Comparison of ENCODE assay signal across 31 cellular contexts in genomic region chr9:27059907-27060306, GRCh38. TPM values are rescaled to one million over a fixed set of nuclear protein-coding genes. Genes with fewer than 3 reads are reported as not detected.
A peak's percentile ranks its signal among the peaks of the same experiment; 100 is the strongest.
DNase-seq lines count a peak whose midpoint lies in the region; ATAC-seq, FAIRE-seq and TF ChIP-seq lines count a peak whose summit lies in the region.
"Had no signal": no experiment of that assay in that cellular context is flagged by ENCODE, and none has a peak within 500 bp of the region (broad histone marks: within the 10 kb centered on the region; RNA-seq: fewer than 3 reads in every experiment).

No MANE protein-coding gene starts in this region.

- H3K27ac ChIP-seq in K562 (ENCODE audit: extremely low read depth, low read depth, low read length) = no peak overlapping the region
- H3K27ac ChIP-seq: brain microvascular endothelial cell, PC-9, prostate gland, sigmoid colon, tibial artery, WERI-Rb-1 had no signal

- no peak for TF ChIP-seq EP300 in K562 (IDR thresholded peaks at IDR 0.05; ENCODE audit: low read length)

- no peaks in the 10 kb centered on the region for H3K79me2 ChIP-seq in K562 (ENCODE audit: control insufficient read depth, insufficient read depth, low read length)

- H3K9me1 ChIP-seq in K562 (ENCODE audit: control insufficient read depth, insufficient read depth, low read length) = no peaks in the 10 kb centered on the region

- H3K4me3 ChIP-seq in K562 = no peak overlapping the region
- H3K4me3 ChIP-seq: lung, PC-9, prostate gland, sigmoid colon, tibial artery had no signal

- no peaks in the 10 kb centered on the region for H3K9me3 ChIP-seq in K562 (replicated peaks; ENCODE audit: control insufficient read depth, insufficient read depth, low read depth, low read length)
- H3K9me3 ChIP-seq: BE2C, prostate gland, sigmoid colon, tibial artery had no signal

- H4K20me1 ChIP-seq in K562 (replicated peaks; ENCODE audit: control insufficient read depth, insufficient read depth, low read length) = no peaks in the 10 kb centered on the region

- DNase-seq in COR-L47 (lab: John Stamatoyannopoulos, UW) (peak; percentile 1), Kasumi-1 (lab: John Stamatoyannopoulos, UW) (peak; percentile 0), K562 (ENCODE audit: extremely low read depth in 1 of 4, low spot score in 3 of 4) (peak in 1 of 4 experiments; percentile 0), iris pigment epithelial cell (ENCODE audit: low read depth) (peak; percentile 14), GM03348 (ENCODE audit: low spot score) (no peak), NCI-H146 (lab: John Stamatoyannopoulos, UW) (no peak)
- DNase-seq: activated CD4-positive, alpha-beta T cell treated with anti-CD3 and anti-CD28 coated beads, Interleukin-2, amount 10 ng/mL, durations not matched to agents 24 days and 14 days; activated CD8-positive, alpha-beta memory T cell treated with anti-CD3 and anti-CD28 coated beads for 24 hours; amygdala; BE2C; brain microvascular endothelial cell; CD8-positive, alpha-beta T cell; cerebellar nuclear complex; IMR-90; natural killer cell; NCI-H1694; NCI-H2171 treated with DMSO at 0.1 percent for 48 hours; NCI-H526; occipital lobe; PC-9; sigmoid colon; stimulated activated CD4-positive, alpha-beta T cell treated with anti-CD3 and anti-CD28 coated beads, Interleukin-4, amount 100 ng/mL, for 24 hours; tibial artery; WERI-Rb-1 had no signal

- H3K27me3 ChIP-seq in K562 (ENCODE audit: control insufficient read depth in 2 of 2, insufficient read depth in 2 of 2, low read length in 2 of 2) = no peaks in the 10 kb centered on the region
- H3K27me3 ChIP-seq: BE2C, brain microvascular endothelial cell, sigmoid colon, tibial artery had no signal

- ATAC-seq in K562 (no peak), SK-N-SH treated with all-trans-retinoic acid at 6 μM for 48 hours (no peak), HG02885 (IDR thresholded peaks at IDR 0.05; ENCODE audit: poor library complexity, unreplicated experiment) (no peak)
- ATAC-seq: CD8-positive, alpha-beta T cell; natural killer cell had no signal

- no peak overlapping the region for H3K9ac ChIP-seq in K562 (ENCODE audit: insufficient read depth in 1 of 2, low read depth in 2 of 2, low read length in 2 of 2)

- in situ Hi-C loops in K562 (cut with MboI) = no loop called here

- no peak overlapping the region for H3K4me2 ChIP-seq in K562 (ENCODE audit: insufficient read depth, low read length)
- H3K4me2 ChIP-seq: PC-9 had no signal

- no TSS peak for BruUV-seq in K562 (replicated peaks; lab: Mats Ljungman, UMichigan)

- no peak overlapping the region for H2AFZ ChIP-seq in K562 (ENCODE audit: low read depth, low read length)
- H2AFZ ChIP-seq: PC-9 had no signal

- H3K4me1 ChIP-seq in K562 (replicated peaks in 1 of 2; ENCODE audit: control insufficient read depth in 2 of 2, insufficient read depth in 2 of 2, low read length in 2 of 2) = no peaks in the 10 kb centered on the region
- H3K4me1 ChIP-seq: prostate gland, sigmoid colon, tibial artery had no signal

- CTCF ChIA-PET in K562 (lab: Yijun Ruan, JAX; ENCODE audit: low intra/inter-chr PET ratio) = no interaction called here

- POLR2A ChIA-PET in K562 (lab: Yijun Ruan, JAX) = no interaction called here

- intact Hi-C loops in K562 (cut with micrococcal nuclease) = no loop called here

- no peak for TF ChIP-seq POLR2A in K562 (conservative IDR thresholded peaks at IDR 0.05)

- no peak for FAIRE-seq in K562 (lab: Jason Lieb, UNC)

- TF ChIP-seq CTCF in K562 (IDR thresholded peaks at IDR 0.05 in 2 of 3, conservative IDR thresholded peaks at IDR 0.05 in 1 of 3; ENCODE audit: insufficient read depth in 2 of 3, low read depth in 1 of 3, low read length in 3 of 3) = no peak

- TF ChIP-seq RAD21 in K562 (CRISPR knock-in tag; conservative IDR thresholded peaks at IDR 0.05 in 1 of 2, IDR thresholded peaks at IDR 0.05 in 1 of 2) = no peak

- no peaks in the 10 kb centered on the region for H3K36me3 ChIP-seq in K562 (ENCODE audit: control insufficient read depth, insufficient read depth, low read length)
- H3K36me3 ChIP-seq: BE2C, brain microvascular endothelial cell, WERI-Rb-1 had no signal

TF ChIP-seq in K562, 482 proteins besides CTCF, POLR2A, EP300 and RAD21:
- TF ChIP-seq ZNF174 (CRISPR knock-in tag; IDR thresholded peaks at IDR 0.05) (no peak), NFIC (IDR thresholded peaks at IDR 0.05) (peak; percentile 32; the same call in 1 of the 2 replicates), ARID1B (IDR thresholded peaks at IDR 0.05) (0 out of 2 replicates have a peak, but pooled peaks have one; percentile 26)

TF ChIP-seq in SK-N-SH treated with all-trans-retinoic acid at 6 μM for 48 hours, 23 proteins besides CTCF, POLR2A, EP300 and RAD21:
- no peak for TF ChIP-seq ESRRG (CRISPR knock-in tag; IDR thresholded peaks at IDR 0.05)
- no peak for TF ChIP-seq ZFP3 (CRISPR knock-in tag; IDR thresholded peaks at IDR 0.05)

RNA-seq across cellular contexts. Expression of gene TEK, which starts 49.1 kb away (rescaled TPM):
- 0.11 and 0.12 TPM in 2 replicates for total RNA-seq in K562 (2011; cell fraction: chromatin; rRNA removed; ENCODE audit: low replicate concordance)
- total RNA-seq in K562 (2011; cell fraction: nucleolus; rRNA removed) = not detected in 2 replicates
- total RNA-seq in K562 (2011; cell fraction: nucleoplasm; rRNA removed) = not detected in 2 replicates
- total RNA-seq in K562 (2014; rRNA removed) (0.05 TPM in 1 of 2 replicates, not detected in the other), K562 (2014; rRNA removed; fragmentation: Illumina TruSeq; extraction: Trizol) (0.04 and 0.10 TPM in 2 replicates), K562 (2015; rRNA removed; fragmentation: Illumina TruSeq; extraction: Trizol) (0.11 TPM in 2 replicates), K562 (2021) (0.07 and 0.16 TPM in 2 replicates)
- polyA plus RNA-seq in K562 (2011; rRNA removed) (0.03 TPM in 1 of 2 replicates, not detected in the other), K562 (2014; fragmentation: Illumina TruSeq; extraction: Trizol) (0.03 and 0.04 TPM in 2 replicates), K562 (2014; fragmentation: Nextera tagmentation; extraction: Ambion mirVana) (under 1 TPM; 0.06 to 0.13 TPM), K562 (2014; rRNA removed) (0.07 and 0.11 TPM in 2 replicates)
- 0.01 TPM in 2 replicates for polyA plus RNA-seq in K562 (2011; cell fraction: cytosol; rRNA removed)
- 0.03 TPM in 2 replicates for polyA plus RNA-seq in K562 (2011; cell fraction: nucleus; rRNA removed)
- polyA plus RNA-seq in K562 (2012) = 0.03 and 0.04 TPM in 2 replicates
- polyA minus RNA-seq in K562 (2011; rRNA and poly(A)+ RNA removed) = 0.11 TPM in 1 of 2 replicates, not detected in the other
- not detected in 2 replicates for polyA minus RNA-seq in K562 (2011; cell fraction: cytosol; rRNA and poly(A)+ RNA removed)
- under 0.01 TPM in 1 of 2 replicates, not detected in the other for polyA minus RNA-seq in K562 (2011; cell fraction: nucleus; rRNA and poly(A)+ RNA removed)
- total RNA-seq: activated CD4-positive, alpha-beta T cell treated with anti-CD3 and anti-CD28 coated beads, Interleukin-2, amount 10 ng/mL, durations not matched to agents 24 days and 14 days; CD8-positive, alpha-beta T cell; natural killer cell; PC-9; T-helper 2 cell treated with Interferon-gamma antibody and Interleukin-4, amounts not matched to agents 100 ng/mL and 5 ng/mL, for 36 hours had no signal

RNA-seq across cellular contexts. Expression of gene LRRC19, which starts 54.4 kb away (rescaled TPM):
- total RNA-seq in K562 (2011; cell fraction: chromatin; rRNA removed; ENCODE audit: low replicate concordance) = not detected in 2 replicates
- total RNA-seq in K562 (2011; cell fraction: nucleolus; rRNA removed) = not detected in 2 replicates
- total RNA-seq in K562 (2011; cell fraction: nucleoplasm; rRNA removed) = not detected in 2 replicates
- total RNA-seq in K562 (2014; rRNA removed) (not detected in 2 replicates), K562 (2014; rRNA removed; fragmentation: Illumina TruSeq; extraction: Trizol) (not detected in 2 replicates), K562 (2015; rRNA removed; fragmentation: Illumina TruSeq; extraction: Trizol) (not detected in 2 replicates), K562 (2021) (not detected in 2 replicates)
- polyA plus RNA-seq in K562 (2011; rRNA removed) (not detected in 2 replicates), K562 (2014; fragmentation: Illumina TruSeq; extraction: Trizol) (not detected in 2 replicates), K562 (2014; fragmentation: Nextera tagmentation; extraction: Ambion mirVana) (not detected), K562 (2014; rRNA removed) (not detected in 2 replicates)
- polyA plus RNA-seq in K562 (2011; cell fraction: cytosol; rRNA removed) = not detected in 2 replicates
- polyA plus RNA-seq in K562 (2011; cell fraction: nucleus; rRNA removed) = not detected in 2 replicates
- polyA plus RNA-seq in K562 (2012) = not detected in 2 replicates
- polyA minus RNA-seq in K562 (2011; rRNA and poly(A)+ RNA removed) = not detected in 2 replicates
- polyA minus RNA-seq in K562 (2011; cell fraction: cytosol; rRNA and poly(A)+ RNA removed) = not detected in 2 replicates
- not detected in 2 replicates for polyA minus RNA-seq in K562 (2011; cell fraction: nucleus; rRNA and poly(A)+ RNA removed)
- total RNA-seq: activated CD4-positive, alpha-beta T cell treated with anti-CD3 and anti-CD28 coated beads, Interleukin-2, amount 10 ng/mL, durations not matched to agents 24 days and 14 days; CD8-positive, alpha-beta T cell; IMR-90; kidney epithelial cell; mononuclear cell; natural killer cell; occipital lobe; PC-9; prostate gland; T-helper 2 cell treated with Interferon-gamma antibody and Interleukin-4, amounts not matched to agents 100 ng/mL and 5 ng/mL, for 36 hours had no signal
- polyA plus RNA-seq: IMR-90 had no signal

Comparison
In these comparisons a context has a peak if more than half of its experiments do, and no peak if none do; other contexts are left out.
1. DNase-seq: peak in COR-L47 (single experiment), Kasumi-1 (2 of 2) and iris pigment epithelial cell (single experiment); none in GM03348 (single experiment) and NCI-H146 (single experiment).